ENCODE assay signal across 1 cellular context in genomic region chr1:10823000-10823401, GRCh38.
A peak's percentile ranks its signal among the peaks of the same experiment; 100 is the strongest.
TF ChIP-seq lines count a peak whose summit lies in the region.

No MANE protein-coding gene starts in this region.

TF ChIP-seq in K562, 482 proteins besides CTCF, POLR2A, EP300 and RAD21:
- TF ChIP-seq MAZ (CRISPR knock-in tag; conservative IDR thresholded peaks at IDR 0.05 in 1 of 2, IDR thresholded peaks at IDR 0.05 in 1 of 2), result no peak
- no peak for TF ChIP-seq ARNT (IDR thresholded peaks at IDR 0.05)
- TF ChIP-seq SRF (CRISPR knock-in tag; IDR thresholded peaks at IDR 0.05), result no peak
- 0 out of 2 replicates have a peak, but pooled peaks have one; percentile 13 for TF ChIP-seq NFIC (IDR thresholded peaks at IDR 0.05)
- no peak for TF ChIP-seq TOE1 (IDR thresholded peaks at IDR 0.05; ENCODE audit: borderline replicate concordance)
- TF ChIP-seq TOE1 (CRISPR knock-in tag; IDR thresholded peaks at IDR 0.05; ENCODE audit: borderline replicate concordance, low read depth), result no peak
- TF ChIP-seq ZNF217 (CRISPR knock-in tag; IDR thresholded peaks at IDR 0.05), result no peak
